ENCODE assay signal across 8 cellular contexts in genomic region chr19:45016388-45017314, GRCh38. TPM values are rescaled to one million over a fixed set of nuclear protein-coding genes. Genes with fewer than 3 reads are reported as not detected.
DNase-seq lines count a peak whose midpoint lies in the region; ATAC-seq and TF ChIP-seq lines count a peak whose summit lies in the region.

No MANE protein-coding gene starts in this region.

- H3K9me3 Mint-ChIP-seq in activated CD4-positive, alpha-beta T cell treated with anti-CD3 and anti-CD28 coated beads, Interleukin-2, amount 10 ng/mL, durations not matched to agents 24 days and 14 days = no peaks in the 10 kb centered on the region

- CTCF ChIA-PET in BJ (lab: Yijun Ruan, JAX) = interaction anchor here (0.6 to 1.9 kb wide), 6 partner anchors 11 to 229 kb away, joined by 3 to 5 read pairs (median 3); partner anchors contain the start of gene EXOC3L2

- peaks cover 9% of the 10 kb centered on the region for H3K4me1 Mint-ChIP-seq in activated CD4-positive, alpha-beta T cell treated with anti-CD3 and anti-CD28 coated beads, Interleukin-2, amount 10 ng/mL, durations not matched to agents 24 days and 14 days

- TF ChIP-seq CTCF in BJ (IDR thresholded peaks at IDR 0.05; ENCODE audit: insufficient read depth, low read depth, low read length) = peak; percentile 75

- peak overlapping the region; percentile 83 for H3K27ac Mint-ChIP-seq in activated CD4-positive, alpha-beta T cell treated with anti-CD3 and anti-CD28 coated beads, Interleukin-2, amount 10 ng/mL, durations not matched to agents 24 days and 14 days

- no peaks in the 10 kb centered on the region for H3K27me3 ChIP-seq in BJ (ENCODE audit: control insufficient read depth, insufficient read depth, low read length)

- peak overlapping the region; percentile 35 for H3K4me3 Mint-ChIP-seq in activated CD4-positive, alpha-beta T cell treated with anti-CD3 and anti-CD28 coated beads, Interleukin-2, amount 10 ng/mL, durations not matched to agents 24 days and 14 days

- ATAC-seq in GM18867 (IDR thresholded peaks at IDR 0.05; ENCODE audit: unreplicated experiment) (peak; percentile 73), HG03097 (IDR thresholded peaks at IDR 0.05; ENCODE audit: low FRiP score, unreplicated experiment) (peak; percentile 68)

- H3K4me3 ChIP-seq in BJ (ENCODE audit: low read depth, low read length) = no peak overlapping the region

- H3K36me3 Mint-ChIP-seq in activated CD4-positive, alpha-beta T cell treated with anti-CD3 and anti-CD28 coated beads, Interleukin-2, amount 10 ng/mL, durations not matched to agents 24 days and 14 days (ENCODE audit: low read depth) = peaks cover 49% of the 10 kb centered on the region

- DNase-seq in BJ (ENCODE audit: low read depth) = peak; percentile 30
- peak; percentile 79 for DNase-seq in NCI-H446 treated with DMSO at 0.1 percent for 48 hours (lab: John Stamatoyannopoulos, UW)
- DNase-seq in activated CD4-positive, alpha-beta T cell treated with anti-CD3 and anti-CD28 coated beads, Interleukin-2, amount 10 ng/mL, durations not matched to agents 24 days and 14 days = peak; percentile 89
- peak; percentile 68 for DNase-seq in dedifferentiated amniotic fluid mesenchymal stem cell (ENCODE audit: extremely low spot score)
- DNase-seq in medulla oblongata (ENCODE audit: extremely low spot score) = peak; percentile 89
- peak; percentile 65 for DNase-seq in stimulated activated CD8-positive, alpha-beta memory T cell treated with anti-CD3 and anti-CD28 coated beads, Interleukin-4, amount 100 ng/mL, for 24 hours (ENCODE audit: low read depth)

- H3K36me3 ChIP-seq in BJ (ENCODE audit: control insufficient read depth, insufficient read depth, low read length) = peaks cover 3% of the 10 kb centered on the region

- H3K27me3 Mint-ChIP-seq in activated CD4-positive, alpha-beta T cell treated with anti-CD3 and anti-CD28 coated beads, Interleukin-2, amount 10 ng/mL, durations not matched to agents 24 days and 14 days = no peaks in the 10 kb centered on the region

- POLR2A ChIA-PET in BJ (lab: Charles Lee) = no interaction called here

- intact Hi-C loops in activated CD4-positive, alpha-beta T cell treated with anti-CD3 and anti-CD28 coated beads, Interleukin-2, amount 10 ng/mL, durations not matched to agents 24 days and 14 days (cut with micrococcal nuclease) = no loop called here

RNA-seq across cellular contexts. Expression of gene RELB, which starts 15.4 kb away (rescaled TPM):
- 6.7 and 11.6 TPM in 2 replicates for polyA plus RNA-seq in BJ (2011; rRNA removed)
- 8.8 and 10.3 TPM in 2 replicates for polyA minus RNA-seq in BJ (2011; rRNA and poly(A)+ RNA removed)
- 67.6 and 72.7 TPM in 2 replicates for total RNA-seq in activated CD4-positive, alpha-beta T cell treated with anti-CD3 and anti-CD28 coated beads, Interleukin-2, amount 10 ng/mL, durations not matched to agents 24 days and 14 days

RNA-seq across cellular contexts. Expression of gene CLASRP, which starts 22.2 kb away (rescaled TPM):
- polyA plus RNA-seq in BJ (2011; rRNA removed) = 13.6 and 15.9 TPM in 2 replicates
- polyA minus RNA-seq in BJ (2011; rRNA and poly(A)+ RNA removed) = 11.3 and 11.9 TPM in 2 replicates
- 107 and 111 TPM in 2 replicates for total RNA-seq in activated CD4-positive, alpha-beta T cell treated with anti-CD3 and anti-CD28 coated beads, Interleukin-2, amount 10 ng/mL, durations not matched to agents 24 days and 14 days

RNA-seq across cellular contexts. Expression of gene ZNF296, which starts 59.6 kb away (rescaled TPM):
- 0.09 TPM in 1 of 2 replicates, not detected in the other for polyA plus RNA-seq in BJ (2011; rRNA removed)
- polyA minus RNA-seq in BJ (2011; rRNA and poly(A)+ RNA removed) = 0.14 TPM in 1 of 2 replicates, not detected in the other
- total RNA-seq in activated CD4-positive, alpha-beta T cell treated with anti-CD3 and anti-CD28 coated beads, Interleukin-2, amount 10 ng/mL, durations not matched to agents 24 days and 14 days = 4.7 and 5.3 TPM in 2 replicates

Comparison
In these comparisons a context has a peak if more than half of its experiments do, and no peak if none do; other contexts are left out.
1. DNase-seq: peak in every context shown above with its lines; median percentile 89 in activated CD4-positive, alpha-beta T cell treated with anti-CD3 and anti-CD28 coated beads, Interleukin-2, amount 10 ng/mL, durations not matched to agents 24 days and 14 days; 89 in medulla oblongata; 79 in NCI-H446 treated with DMSO at 0.1 percent for 48 hours; 68 in dedifferentiated amniotic fluid mesenchymal stem cell; 65 in stimulated activated CD8-positive, alpha-beta memory T cell treated with anti-CD3 and anti-CD28 coated beads, Interleukin-4, amount 100 ng/mL, for 24 hours; 30 in BJ.